10 cellular contexts compared by ENCODE assay signal in the genomic region with DNA sequence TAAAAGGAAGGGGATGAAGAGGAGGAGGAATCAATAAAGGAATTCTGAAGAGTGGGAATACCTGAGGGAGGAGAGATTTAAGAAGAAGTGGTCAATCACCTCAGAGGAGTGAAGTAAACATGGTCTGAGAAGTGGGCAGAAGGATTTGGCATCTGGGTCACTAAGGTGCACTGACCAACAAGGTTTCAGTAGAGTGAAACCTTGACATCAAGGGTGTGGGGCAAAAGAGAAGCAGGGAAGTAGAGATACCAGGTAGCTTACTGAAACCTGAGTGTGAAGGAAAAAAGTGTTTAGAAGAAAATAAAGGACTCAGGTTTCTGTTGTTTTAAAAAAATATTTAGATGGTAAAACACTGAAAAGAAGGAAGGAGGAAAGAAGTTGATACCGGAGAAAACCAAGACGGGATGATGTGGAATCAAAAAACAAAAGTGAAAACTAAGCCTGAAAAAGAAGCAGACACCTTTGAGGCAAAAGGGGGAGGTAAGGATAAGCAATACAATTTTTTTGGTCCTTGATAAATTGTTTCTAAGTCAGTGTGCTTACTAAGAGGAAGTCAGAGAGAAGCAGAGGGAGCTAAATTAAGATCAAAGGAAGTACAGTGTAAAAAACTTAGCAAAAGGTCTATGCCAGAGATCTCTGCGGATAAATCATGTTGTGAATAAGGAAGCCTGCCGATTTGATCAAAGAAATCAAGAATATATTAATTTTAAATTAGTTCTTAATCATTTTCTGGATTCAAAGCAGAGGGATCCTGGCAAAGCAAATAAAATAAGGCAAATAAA.
DNase-seq lines count a peak whose midpoint lies in the region; ATAC-seq and TF ChIP-seq lines count a peak whose summit lies in the region.
"Had no signal": no experiment of that assay in that cellular context is flagged by ENCODE, and none has a peak within 500 bp of the region (broad histone marks: within the 10 kb centered on the region; RNA-seq: fewer than 3 reads in every experiment).

No MANE protein-coding gene starts in this region.

- H3K27ac ChIP-seq in SJCRH30 = no peak overlapping the region

- peaks cover 3% of the 10 kb centered on the region; the same call in 1 of the 2 replicates for H3K4me1 ChIP-seq in SJCRH30

- peak; percentile 74 for ATAC-seq in GM21390 (IDR thresholded peaks at IDR 0.05; ENCODE audit: unreplicated experiment)

- no peaks in the 10 kb centered on the region for H3K36me3 ChIP-seq in SJCRH30

- H3K27me3 ChIP-seq in SJCRH30 = no peaks in the 10 kb centered on the region

- no peaks in the 10 kb centered on the region for H3K9me3 ChIP-seq in SJCRH30 (replicated peaks)

- TF ChIP-seq CTCF in GM12865 (IDR thresholded peaks at IDR 0.05; ENCODE audit: insufficient read depth, low read depth, low read length, missing control alignments) = no peak

- peak; percentile 40 for DNase-seq in GM12865 (ENCODE audit: low read depth)
- peak; percentile 28 for DNase-seq in Jurkat, Clone E6-1 (ENCODE audit: low read depth, low spot score)
- DNase-seq in dermis blood vessel endothelial cell = peak; percentile 46
- DNase-seq in 8988T = no peak
- no peak for DNase-seq in NCI-H2029 treated with DMSO at 0.1 percent for 48 hours (lab: John Stamatoyannopoulos, UW)
- no peak for DNase-seq in HPDE6-E6E7 (ENCODE audit: extremely low spot score)
- no peak for DNase-seq in SJCRH30
- DNase-seq: caudate nucleus, NCI-H524 had no signal

- H3K4me3 ChIP-seq in GM12865 (ENCODE audit: low read depth, low read length) = peak overlapping the region; percentile 39
- no peak overlapping the region for H3K4me3 ChIP-seq in Jurkat, Clone E6-1 (ENCODE audit: low read length)
- no peak overlapping the region for H3K4me3 ChIP-seq in SJCRH30

Comparison
In these comparisons a context has a peak if more than half of its experiments do, and no peak if none do; other contexts are left out.
1. DNase-seq: peak in GM12865 (single experiment), Jurkat, Clone E6-1 (single experiment) and dermis blood vessel endothelial cell (single experiment); none in 8988T (single experiment), NCI-H2029 treated with DMSO at 0.1 percent for 48 hours (single experiment), HPDE6-E6E7 (single experiment) and SJCRH30 (0 of 2).